8 cellular contexts compared by ENCODE assay signal in genomic region chrX:39969099-39969825, GRCh38.
DNase-seq lines count a peak whose midpoint lies in the region; ATAC-seq and TF ChIP-seq lines count a peak whose summit lies in the region.

No MANE protein-coding gene starts in this region.

- H3K9ac ChIP-seq in parathyroid adenoma: no peak overlapping the region

- no peak overlapping the region for H3K4me3 ChIP-seq in parathyroid adenoma (ENCODE audit: low read depth, low read length)

- no peak overlapping the region for H2AFZ ChIP-seq in parathyroid adenoma

- no peak for TF ChIP-seq CTCF in parathyroid adenoma (IDR thresholded peaks at IDR 0.05)

- CTCF ChIA-PET in HEK293T (lab: Yijun Ruan, JAX): no interaction called here

- no peaks in the 10 kb centered on the region for H3K79me2 ChIP-seq in parathyroid adenoma

- no peaks in the 10 kb centered on the region for H3K4me1 ChIP-seq in parathyroid adenoma

- H3K36me3 ChIP-seq in parathyroid adenoma (ENCODE audit: control insufficient read depth, insufficient read depth, low read length): no peaks in the 10 kb centered on the region

- H3K9me3 ChIP-seq in parathyroid adenoma (ENCODE audit: control insufficient read depth, low read length): no peaks in the 10 kb centered on the region

- POLR2A ChIA-PET in HEK293T (lab: Yijun Ruan, JAX): interaction anchor here (0.6 to 1.2 kb wide), 2 partner anchors 16 to 40 kb away, joined by 3 read pairs; no protein-coding TSS in a partner anchor

- ATAC-seq in HG02973 (IDR thresholded peaks at IDR 0.05; ENCODE audit: unreplicated experiment): no peak

- H3K27me3 ChIP-seq in parathyroid adenoma (ENCODE audit: control insufficient read depth, insufficient read depth, low read length): no peaks in the 10 kb centered on the region

- peak overlapping the region; percentile 29 for H3K27ac ChIP-seq in parathyroid adenoma

- no peak overlapping the region for H3K4me2 ChIP-seq in parathyroid adenoma (ENCODE audit: low read length)

- peak; percentile 72 for DNase-seq in HEK293T (ENCODE audit: extremely low spot score)
- DNase-seq in NCI-H510A (lab: John Stamatoyannopoulos, UW): peak; percentile 87
- DNase-seq in activated naive CD4-positive, alpha-beta T cell treated with Interleukin-2 at 50 U/mL for 16 hours: peak; percentile 1
- DNase-seq in HK-2 (ENCODE audit: unreplicated experiment): no peak
- no peak for DNase-seq in EL
- DNase-seq in kidney glomerular epithelial cell (lab: John Stamatoyannopoulos, UW): no peak

TF ChIP-seq in HEK293T, 16 proteins besides CTCF, POLR2A, EP300 and RAD21:
- TF ChIP-seq CTBP1 (IDR thresholded peaks at IDR 0.05; ENCODE audit: borderline replicate concordance) (peak; percentile 80; the same call in 1 of the 2 replicates), PKNOX1 (IDR thresholded peaks at IDR 0.05) (peak; percentile 80), ARNT (IDR thresholded peaks at IDR 0.05) (no peak)

Comparison
In these comparisons a context has a peak if more than half of its experiments do, and no peak if none do; other contexts are left out.
1. DNase-seq: peak in HEK293T (single experiment), NCI-H510A (single experiment) and activated naive CD4-positive, alpha-beta T cell treated with Interleukin-2 at 50 U/mL for 16 hours (single experiment); none in HK-2 (single experiment), EL (single experiment) and kidney glomerular epithelial cell (single experiment).